ENCODE assay signal across 25 cellular contexts in the genomic region with DNA sequence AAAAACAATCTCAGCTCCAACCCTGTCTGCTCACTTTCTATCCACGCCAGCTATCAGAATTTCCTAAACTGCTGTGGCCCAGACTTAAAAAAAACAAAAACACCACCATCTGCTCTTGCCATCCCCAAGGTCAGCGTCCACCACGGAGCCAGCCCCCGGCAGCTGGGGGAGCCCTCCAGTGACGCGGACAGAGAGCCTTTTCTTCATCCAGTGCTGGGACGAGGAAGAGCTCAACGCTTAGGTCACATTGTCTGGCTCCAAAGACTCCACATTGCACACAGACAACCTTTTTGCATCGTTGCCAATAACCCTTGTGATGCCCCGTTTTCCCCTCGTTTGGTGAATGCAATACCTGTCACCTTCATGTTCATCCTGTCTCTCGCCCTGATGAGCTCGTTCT.
DNase-seq lines count a peak whose midpoint lies in the region; ATAC-seq, FAIRE-seq and TF ChIP-seq lines count a peak whose summit lies in the region.
"Had no signal": no experiment of that assay in that cellular context is flagged by ENCODE, and none has a peak within 500 bp of the region (broad histone marks: within the 10 kb centered on the region; RNA-seq: fewer than 3 reads in every experiment).

No MANE protein-coding gene starts in this region.

- H3K9me3 Mint-ChIP-seq in activated CD4-positive, alpha-beta T cell treated with anti-CD3 and anti-CD28 coated beads for 36 hours (ENCODE audit: low read depth): no peaks in the 10 kb centered on the region
- H3K9me3 Mint-ChIP-seq in nephron (peaks cover 2% of the 10 kb centered on the region), Caco-2 (ENCODE audit: unreplicated experiment) (no peaks in the 10 kb centered on the region)
- H3K9me3 Mint-ChIP-seq: dendritic cell treated with granulocyte-macrophage colony-stimulating factor and Interleukin-4, amounts not matched to agents 40 ng/mL and 50 ng/mL, for 4 days; endodermal cell had no signal

- DNase-seq in activated CD4-positive, alpha-beta T cell treated with anti-CD3 and anti-CD28 coated beads for 36 hours: no peak
- DNase-seq in activated CD4-positive, alpha-beta T cell treated with anti-CD3 and anti-CD28 coated beads, Interleukin-2, amount 50 U/mL, for 48 hours: no peak
- no peak for DNase-seq in HTR-8/SVneo (ENCODE audit: insufficient read length, low spot score)
- no peak for DNase-seq in bronchial epithelial cell (ENCODE audit: low read depth)
- DNase-seq in Caco-2: no peak
- DNase-seq in NCI-H1105 treated with DMSO at 0.1 percent for 48 hours (lab: John Stamatoyannopoulos, UW): no peak
- no peak for DNase-seq in NCI-H2171 treated with DMSO at 0.1 percent for 48 hours (lab: John Stamatoyannopoulos, UW)
- DNase-seq: 8988T; activated CD4-positive, CD25-positive, alpha-beta regulatory T cell; caudate nucleus; endodermal cell; HCEC 1CT; left ventricle myocardium inferior; NCI-H1436; NCI-H2081 treated with DMSO at 0.1 percent for 48 hours; NCI-H345; stimulated activated naive CD8-positive, alpha-beta T cell treated with anti-CD3 and anti-CD28 coated beads, Interleukin-15, Interleukin-2, amounts not matched to agents 100 U/mL and 50 U/mL, for 24 hours; testis had no signal

- H3K36me3 ChIP-seq in bronchial epithelial cell (ENCODE audit: control insufficient read depth, insufficient read depth, low read length): no peaks in the 10 kb centered on the region
- no peaks in the 10 kb centered on the region for H3K36me3 ChIP-seq in Caco-2 (ENCODE audit: control insufficient read depth, insufficient read depth, low read length)
- H3K36me3 ChIP-seq: left ventricle myocardium inferior, SJCRH30 had no signal

- H3K4me1 ChIP-seq in Caco-2: no peaks in the 10 kb centered on the region
- H3K4me1 ChIP-seq: left ventricle myocardium inferior, SJCRH30, testis had no signal

- intact Hi-C loops in activated CD4-positive, alpha-beta T cell treated with anti-CD3 and anti-CD28 coated beads for 36 hours (cut with DNase I, micrococcal nuclease): no loop called here
- intact Hi-C loops in Caco-2 (cut with micrococcal nuclease; ENCODE audit: unreplicated experiment): no loop called here

- H3K4me1 Mint-ChIP-seq in activated CD4-positive, alpha-beta T cell treated with anti-CD3 and anti-CD28 coated beads for 36 hours: no peaks in the 10 kb centered on the region
- H3K4me1 Mint-ChIP-seq in nephron (peaks cover 5% of the 10 kb centered on the region), Caco-2 (ENCODE audit: low read depth, unreplicated experiment) (no peaks in the 10 kb centered on the region)
- H3K4me1 Mint-ChIP-seq: endodermal cell had no signal

- POLR2A ChIA-PET in activated CD4-positive, alpha-beta T cell treated with anti-CD3 and anti-CD28 coated beads for 36 hours (lab: Charles Lee): no interaction called here
- POLR2A ChIA-PET in Caco-2 (lab: Charles Lee): no interaction called here

- FAIRE-seq in HTR-8/SVneo (lab: Jason Lieb, UNC) (peak; percentile 42), bronchial epithelial cell (lab: Jason Lieb, UNC) (peak; percentile 18)
- FAIRE-seq: keratinocyte, RCC 7860 had no signal

- no peaks in the 10 kb centered on the region for H3K27me3 Mint-ChIP-seq in activated CD4-positive, alpha-beta T cell treated with anti-CD3 and anti-CD28 coated beads for 36 hours
- H3K27me3 Mint-ChIP-seq in nephron (ENCODE audit: low read depth) (peaks cover 24% of the 10 kb centered on the region), Caco-2 (ENCODE audit: insufficient read depth, unreplicated experiment) (peaks cover 3% of the 10 kb centered on the region)
- H3K27me3 Mint-ChIP-seq: dendritic cell treated with granulocyte-macrophage colony-stimulating factor and Interleukin-4, amounts not matched to agents 40 ng/mL and 50 ng/mL, for 4 days had no signal

- no peaks in the 10 kb centered on the region for H3K27me3 ChIP-seq in bronchial epithelial cell (ENCODE audit: control insufficient read depth, insufficient read depth, low read length)
- H3K27me3 ChIP-seq in Caco-2 (replicated peaks; ENCODE audit: control insufficient read depth, insufficient read depth, low read length): no peaks in the 10 kb centered on the region; the same call in 1 of the 2 replicates
- H3K27me3 ChIP-seq: testis had no signal

- H3K36me3 Mint-ChIP-seq in activated CD4-positive, alpha-beta T cell treated with anti-CD3 and anti-CD28 coated beads for 36 hours (ENCODE audit: low read depth): peaks cover 51% of the 10 kb centered on the region
- H3K36me3 Mint-ChIP-seq in nephron (ENCODE audit: low read depth) (no peaks in the 10 kb centered on the region), Caco-2 (ENCODE audit: insufficient read depth, unreplicated experiment) (no peaks in the 10 kb centered on the region)

- TF ChIP-seq CTCF in bronchial epithelial cell (IDR thresholded peaks at IDR 0.05; ENCODE audit: insufficient read depth, low read length, severe bottlenecking) (no peak), nephron (IDR thresholded peaks at IDR 0.05; ENCODE audit: unreplicated experiment in 3 of 3) (no peak), Caco-2 (IDR thresholded peaks at IDR 0.05; ENCODE audit: insufficient read depth in 1 of 2, low read depth in 1 of 2, low read length in 1 of 2, severe bottlenecking in 1 of 2, unreplicated experiment in 1 of 2) (no peak)

- no TSS peak for BruUV-seq in Caco-2 (replicated peaks; lab: Mats Ljungman, UMichigan)

- ATAC-seq in activated CD4-positive, alpha-beta T cell treated with anti-CD3 and anti-CD28 coated beads for 36 hours: no peak
- ATAC-seq: esophagus mucosa; stimulated activated naive CD8-positive, alpha-beta T cell treated with anti-CD3 and anti-CD28 coated beads, Interleukin-15, Interleukin-2, amounts not matched to agents 100 U/mL and 50 U/mL, for 24 hours had no signal

- H3K4me3 Mint-ChIP-seq in activated CD4-positive, alpha-beta T cell treated with anti-CD3 and anti-CD28 coated beads for 36 hours: no peak overlapping the region
- no peak overlapping the region for H3K4me3 Mint-ChIP-seq in nephron
- no peak overlapping the region for H3K4me3 Mint-ChIP-seq in Caco-2 (ENCODE audit: unreplicated experiment)
- H3K4me3 Mint-ChIP-seq: dendritic cell treated with granulocyte-macrophage colony-stimulating factor and Interleukin-4, amounts not matched to agents 40 ng/mL and 50 ng/mL, for 4 days; endodermal cell had no signal

- no peaks in the 10 kb centered on the region for H3K9me3 ChIP-seq in Caco-2
- H3K9me3 ChIP-seq: left ventricle myocardium inferior, SJCRH30, testis had no signal

- no peak overlapping the region for H3K4me3 ChIP-seq in bronchial epithelial cell (ENCODE audit: low read depth, low read length)
- no peak overlapping the region for H3K4me3 ChIP-seq in Caco-2 (ENCODE audit: low read depth, low read length)
- H3K4me3 ChIP-seq: left ventricle myocardium inferior, SJCRH30, skin epidermis, testis had no signal

- H3K27ac Mint-ChIP-seq in activated CD4-positive, alpha-beta T cell treated with anti-CD3 and anti-CD28 coated beads for 36 hours: peak overlapping the region; percentile 55
- H3K27ac Mint-ChIP-seq in nephron (peak overlapping the region in 2 of 3 experiments; percentile 10 to 20), Caco-2 (ENCODE audit: unreplicated experiment) (no peak overlapping the region)
- H3K27ac Mint-ChIP-seq: dendritic cell treated with granulocyte-macrophage colony-stimulating factor and Interleukin-4, amounts not matched to agents 40 ng/mL and 50 ng/mL, for 4 days; endodermal cell had no signal

- CTCF ChIA-PET in activated CD4-positive, alpha-beta T cell treated with anti-CD3 and anti-CD28 coated beads for 36 hours (lab: Charles Lee): interaction anchor here (0.6 to 0.7 kb wide), 2 partner anchors 11 to 40 kb away, joined by 3 read pairs; no protein-coding TSS in a partner anchor
- CTCF ChIA-PET in Caco-2 (lab: Charles Lee): interaction anchor here (1.2 kb wide), 1 partner anchor 10 kb away, joined by 3 read pairs; no protein-coding TSS in a partner anchor
